Comparison of ENCODE assay signal across 1 cellular context in the genomic region with DNA sequence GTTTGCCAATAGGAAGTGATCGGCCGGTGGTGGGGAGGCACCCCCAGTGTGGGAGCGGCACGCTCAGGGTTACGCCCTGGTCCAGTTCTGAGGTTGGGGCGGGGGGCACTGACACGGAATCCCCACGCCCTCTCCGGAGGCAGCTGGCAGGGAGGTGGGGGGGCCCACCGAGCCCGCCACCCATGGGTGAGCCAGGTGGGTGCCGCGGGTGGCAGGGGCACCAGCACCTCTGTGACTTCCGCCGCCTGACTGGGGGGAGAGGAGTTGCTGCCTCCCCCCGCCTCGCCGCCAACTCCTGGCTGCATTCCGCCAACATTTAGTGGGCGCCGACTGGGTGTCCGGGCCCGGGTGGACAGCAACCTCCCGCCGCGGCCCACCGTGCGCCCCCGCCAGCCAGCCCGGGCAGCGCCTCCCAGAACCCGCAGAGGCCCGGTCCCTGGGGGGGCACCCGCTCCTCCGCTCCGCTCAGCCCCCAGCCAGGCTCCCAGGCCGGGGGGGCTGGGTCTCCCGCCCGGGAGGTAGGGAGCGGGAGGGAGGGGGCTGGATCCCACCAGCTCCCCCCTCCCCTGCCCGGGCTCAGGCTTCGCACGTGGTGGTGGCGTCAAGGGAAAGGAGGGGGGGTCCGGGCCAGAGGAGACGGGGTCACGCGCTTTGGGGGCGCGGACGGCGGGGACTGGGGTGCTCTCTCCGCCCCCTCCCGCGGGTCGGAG.
TF ChIP-seq lines count a peak whose summit lies in the region.

No MANE protein-coding gene starts in this region.

TF ChIP-seq in K562, 482 proteins besides CTCF, POLR2A, EP300 and RAD21 (continued from another document and continues in another):
- TF ChIP-seq, protein P1, sequence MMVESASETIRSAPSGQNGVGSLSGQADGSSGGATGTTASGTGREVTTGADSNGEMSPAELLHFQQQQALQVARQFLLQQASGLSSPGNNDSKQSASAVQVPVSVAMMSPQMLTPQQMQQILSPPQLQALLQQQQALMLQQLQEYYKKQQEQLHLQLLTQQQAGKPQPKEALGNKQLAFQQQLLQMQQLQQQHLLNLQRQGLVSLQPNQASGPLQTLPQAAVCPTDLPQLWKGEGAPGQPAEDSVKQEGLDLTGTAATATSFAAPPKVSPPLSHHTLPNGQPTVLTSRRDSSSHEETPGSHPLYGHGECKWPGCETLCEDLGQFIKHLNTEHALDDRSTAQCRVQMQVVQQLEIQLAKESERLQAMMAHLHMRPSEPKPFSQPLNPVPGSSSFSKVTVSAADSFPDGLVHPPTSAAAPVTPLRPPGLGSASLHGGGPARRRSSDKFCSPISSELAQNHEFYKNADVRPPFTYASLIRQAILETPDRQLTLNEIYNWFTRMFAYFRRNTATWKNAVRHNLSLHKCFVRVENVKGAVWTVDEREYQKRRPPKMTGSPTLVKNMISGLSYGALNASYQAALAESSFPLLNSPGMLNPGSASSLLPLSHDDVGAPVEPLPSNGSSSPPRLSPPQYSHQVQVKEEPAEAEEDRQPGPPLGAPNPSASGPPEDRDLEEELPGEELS (CRISPR knock-in tag; IDR thresholded peaks at IDR 0.05; ENCODE audit: borderline replicate concordance): no peak
- TF ChIP-seq KLF13 (tag; IDR thresholded peaks at IDR 0.05; ENCODE audit: borderline replicate concordance, low read depth) (no peak), ZNF586 (CRISPR knock-in tag; conservative IDR thresholded peaks at IDR 0.05) (no peak), TAF7 (tag; IDR thresholded peaks at IDR 0.05) (no peak), CBFA2T3 (IDR thresholded peaks at IDR 0.05) (no peak), NCOR1 (IDR thresholded peaks at IDR 0.05) (no peak), POLR2AphosphoS5 (IDR thresholded peaks at IDR 0.05; ENCODE audit: control insufficient read depth, insufficient read depth, low read depth, low read length) (no peak), HDAC3 (IDR thresholded peaks at IDR 0.05; ENCODE audit: borderline replicate concordance, partially characterized antibody) (no peak), C11orf30 (IDR thresholded peaks at IDR 0.05; ENCODE audit: low read depth) (no peak), POLR2G (IDR thresholded peaks at IDR 0.05; ENCODE audit: low read depth, low read length) (peak; percentile 71), ZZZ3 (IDR thresholded peaks at IDR 0.05) (no peak), NFIC (IDR thresholded peaks at IDR 0.05) (no peak), GATA2 (CRISPR knock-in tag; IDR thresholded peaks at IDR 0.05) (no peak), PCBP2 (IDR thresholded peaks at IDR 0.05; ENCODE audit: low read depth, low read length, poor library complexity, severe bottlenecking) (peak; percentile 13), ZNF668 (CRISPR knock-in tag; IDR thresholded peaks at IDR 0.05) (no peak), L3MBTL2 (IDR thresholded peaks at IDR 0.05) (peak; percentile 79), NCOA6 (IDR thresholded peaks at IDR 0.05) (no peak), ZNF57 (CRISPR knock-in tag; IDR thresholded peaks at IDR 0.05) (no peak), PHF8 (IDR thresholded peaks at IDR 0.05; ENCODE audit: borderline replicate concordance, low read length) (peak; percentile 11; the same call in 1 of the 2 replicates), SP2 (IDR thresholded peaks at IDR 0.05; ENCODE audit: extremely low read depth, low read depth, low read length, poor library complexity, severe bottlenecking) (no peak), ZBTB7A (IDR thresholded peaks at IDR 0.05; ENCODE audit: borderline replicate concordance, control insufficient read depth, low read depth, low read length) (0 out of 2 replicates have a peak, but pooled peaks have one; percentile 9), ELF1 (tag; IDR thresholded peaks at IDR 0.05) (no peak), RNF2 (IDR thresholded peaks at IDR 0.05) (no peak), ZNF124 (CRISPR knock-in tag; IDR thresholded peaks at IDR 0.05) (no peak), ETV6 (IDR thresholded peaks at IDR 0.05; ENCODE audit: borderline replicate concordance in 1 of 2, low read depth in 2 of 2, low read length in 1 of 2) (no peak), ETV6 (CRISPR knock-in tag; IDR thresholded peaks at IDR 0.05; ENCODE audit: borderline replicate concordance) (peak; percentile 49; the same call in 1 of the 2 replicates), SMARCB1 (IDR thresholded peaks at IDR 0.05; ENCODE audit: insufficient read length, low read depth) (no peak), SMC3 (conservative IDR thresholded peaks at IDR 0.05; ENCODE audit: insufficient read depth, low read depth, low read length) (no peak), SUPT5H (IDR thresholded peaks at IDR 0.05) (no peak; the same call in 1 of the 2 replicates), GTF2F1 (IDR thresholded peaks at IDR 0.05; ENCODE audit: low read depth, low read length) (no peak), ZNF134 (CRISPR knock-in tag; conservative IDR thresholded peaks at IDR 0.05) (no peak), MEF2D (tag; conservative IDR thresholded peaks at IDR 0.05; ENCODE audit: low read depth) (no peak), FOXJ2 (tag; IDR thresholded peaks at IDR 0.05) (no peak), ZFP1 (CRISPR knock-in tag; IDR thresholded peaks at IDR 0.05) (no peak)
- TF ChIP-seq, protein P2, sequence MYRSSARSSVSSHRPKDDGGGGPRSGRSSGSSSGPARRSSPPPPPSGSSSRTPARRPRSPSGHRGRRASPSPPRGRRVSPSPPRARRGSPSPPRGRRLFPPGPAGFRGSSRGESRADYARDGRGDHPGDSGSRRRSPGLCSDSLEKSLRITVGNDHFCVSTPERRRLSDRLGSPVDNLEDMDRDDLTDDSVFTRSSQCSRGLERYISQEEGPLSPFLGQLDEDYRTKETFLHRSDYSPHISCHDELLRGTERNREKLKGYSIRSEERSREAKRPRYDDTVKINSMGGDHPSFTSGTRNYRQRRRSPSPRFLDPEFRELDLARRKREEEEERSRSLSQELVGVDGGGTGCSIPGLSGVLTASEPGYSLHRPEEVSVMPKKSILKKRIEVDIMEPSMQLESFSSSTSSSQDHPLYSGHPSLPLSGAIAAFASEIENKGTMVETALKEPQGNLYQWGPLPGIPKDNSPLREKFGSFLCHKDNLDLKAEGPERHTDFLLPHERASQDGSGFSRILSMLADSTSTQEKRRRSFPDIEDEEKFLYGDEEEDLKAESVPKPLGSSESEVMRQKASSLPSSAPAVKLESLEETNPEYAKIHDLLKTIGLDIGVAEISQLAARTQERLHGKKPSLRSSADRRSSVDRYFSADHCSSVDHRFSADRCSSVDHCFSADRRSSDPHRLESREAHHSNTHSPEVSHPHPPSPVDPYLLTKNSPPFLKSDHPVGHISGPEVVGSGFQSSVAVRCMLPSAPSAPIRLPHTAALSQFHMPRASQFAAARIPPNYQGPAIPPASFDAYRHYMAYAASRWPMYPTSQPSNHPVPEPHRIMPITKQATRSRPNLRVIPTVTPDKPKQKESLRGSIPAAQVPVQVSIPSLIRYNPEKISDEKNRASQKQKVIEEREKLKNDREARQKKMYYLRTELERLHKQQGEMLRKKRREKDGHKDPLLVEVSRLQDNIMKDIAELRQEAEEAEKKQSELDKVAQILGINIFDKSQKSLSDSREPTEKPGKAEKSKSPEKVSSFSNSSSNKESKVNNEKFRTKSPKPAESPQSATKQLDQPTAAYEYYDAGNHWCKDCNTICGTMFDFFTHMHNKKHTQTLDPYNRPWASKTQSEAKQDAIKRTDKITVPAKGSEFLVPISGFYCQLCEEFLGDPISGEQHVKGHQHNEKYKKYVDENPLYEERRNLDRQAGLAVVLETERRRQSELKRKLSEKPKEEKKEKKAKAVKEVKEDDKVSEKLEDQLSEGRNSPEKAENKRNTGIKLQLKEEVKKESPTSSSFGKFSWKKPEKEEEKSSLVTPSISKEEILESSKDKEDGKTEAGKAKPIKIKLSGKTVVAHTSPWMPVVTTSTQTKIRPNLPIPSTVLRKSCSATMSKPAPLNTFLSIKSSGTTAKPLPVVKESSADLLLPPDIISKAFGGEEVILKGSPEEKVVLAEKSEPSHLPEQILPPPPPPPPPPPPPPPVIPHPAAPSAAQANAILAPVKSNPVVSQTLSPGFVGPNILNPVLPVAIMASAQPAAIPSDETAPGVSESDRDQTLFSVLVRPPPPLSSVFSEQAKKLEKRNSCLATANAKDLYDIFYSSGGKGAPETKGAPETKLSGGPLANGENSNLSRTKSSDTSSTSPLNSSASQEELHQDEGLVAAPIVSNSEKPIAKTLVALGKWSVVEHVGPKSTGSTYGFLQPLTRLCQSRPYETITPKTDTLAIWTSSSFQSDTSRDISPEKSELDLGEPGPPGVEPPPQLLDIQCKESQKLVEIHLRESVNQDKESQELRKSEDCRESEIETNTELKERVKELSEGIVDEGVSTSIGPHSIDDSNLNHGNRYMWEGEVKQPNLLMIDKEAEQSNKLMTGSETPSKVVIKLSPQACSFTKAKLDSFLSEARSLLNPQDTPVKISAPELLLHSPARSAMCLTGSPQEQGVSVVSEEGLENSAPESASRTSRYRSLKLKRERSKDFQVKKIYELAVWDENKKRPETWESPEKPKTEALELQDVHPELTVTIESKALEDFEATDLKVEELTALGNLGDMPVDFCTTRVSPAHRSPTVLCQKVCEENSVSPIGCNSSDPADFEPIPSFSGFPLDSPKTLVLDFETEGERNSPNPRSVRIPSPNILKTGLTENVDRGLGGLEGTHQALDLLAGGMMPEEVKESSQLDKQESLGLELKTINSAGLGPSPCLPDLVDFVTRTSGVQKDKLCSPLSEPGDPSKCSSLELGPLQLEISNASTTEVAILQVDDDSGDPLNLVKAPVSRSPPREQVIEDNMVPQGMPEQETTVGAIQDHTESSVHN (IDR thresholded peaks at IDR 0.05; ENCODE audit: borderline replicate concordance in 1 of 2, low read depth in 1 of 2): no peak
- TF ChIP-seq, protein P3, sequence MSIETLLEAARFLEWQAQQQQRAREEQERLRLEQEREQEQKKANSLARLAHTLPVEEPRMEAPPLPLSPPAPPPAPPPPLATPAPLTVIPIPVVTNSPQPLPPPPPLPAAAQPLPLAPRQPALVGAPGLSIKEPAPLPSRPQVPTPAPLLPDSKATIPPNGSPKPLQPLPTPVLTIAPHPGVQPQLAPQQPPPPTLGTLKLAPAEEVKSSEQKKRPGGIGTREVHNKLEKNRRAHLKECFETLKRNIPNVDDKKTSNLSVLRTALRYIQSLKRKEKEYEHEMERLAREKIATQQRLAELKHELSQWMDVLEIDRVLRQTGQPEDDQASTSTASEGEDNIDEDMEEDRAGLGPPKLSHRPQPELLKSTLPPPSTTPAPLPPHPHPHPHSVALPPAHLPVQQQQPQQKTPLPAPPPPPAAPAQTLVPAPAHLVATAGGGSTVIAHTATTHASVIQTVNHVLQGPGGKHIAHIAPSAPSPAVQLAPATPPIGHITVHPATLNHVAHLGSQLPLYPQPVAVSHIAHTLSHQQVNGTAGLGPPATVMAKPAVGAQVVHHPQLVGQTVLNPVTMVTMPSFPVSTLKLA (conservative IDR thresholded peaks at IDR 0.05): peak; percentile 83 to 85
- TF ChIP-seq, protein P4, sequence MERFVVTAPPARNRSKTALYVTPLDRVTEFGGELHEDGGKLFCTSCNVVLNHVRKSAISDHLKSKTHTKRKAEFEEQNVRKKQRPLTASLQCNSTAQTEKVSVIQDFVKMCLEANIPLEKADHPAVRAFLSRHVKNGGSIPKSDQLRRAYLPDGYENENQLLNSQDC (CRISPR knock-in tag; IDR thresholded peaks at IDR 0.05): no peak
- TF ChIP-seq, protein P5, sequence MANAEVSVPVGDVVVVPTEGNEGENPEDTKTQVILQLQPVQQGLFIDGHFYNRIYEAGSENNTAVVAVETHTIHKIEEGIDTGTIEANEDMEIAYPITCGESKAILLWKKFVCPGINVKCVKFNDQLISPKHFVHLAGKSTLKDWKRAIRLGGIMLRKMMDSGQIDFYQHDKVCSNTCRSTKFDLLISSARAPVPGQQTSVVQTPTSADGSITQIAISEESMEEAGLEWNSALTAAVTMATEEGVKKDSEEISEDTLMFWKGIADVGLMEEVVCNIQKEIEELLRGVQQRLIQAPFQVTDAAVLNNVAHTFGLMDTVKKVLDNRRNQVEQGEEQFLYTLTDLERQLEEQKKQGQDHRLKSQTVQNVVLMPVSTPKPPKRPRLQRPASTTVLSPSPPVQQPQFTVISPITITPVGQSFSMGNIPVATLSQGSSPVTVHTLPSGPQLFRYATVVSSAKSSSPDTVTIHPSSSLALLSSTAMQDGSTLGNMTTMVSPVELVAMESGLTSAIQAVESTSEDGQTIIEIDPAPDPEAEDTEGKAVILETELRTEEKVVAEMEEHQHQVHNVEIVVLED (CRISPR knock-in tag; IDR thresholded peaks at IDR 0.05): no peak
- TF ChIP-seq, protein P6, sequence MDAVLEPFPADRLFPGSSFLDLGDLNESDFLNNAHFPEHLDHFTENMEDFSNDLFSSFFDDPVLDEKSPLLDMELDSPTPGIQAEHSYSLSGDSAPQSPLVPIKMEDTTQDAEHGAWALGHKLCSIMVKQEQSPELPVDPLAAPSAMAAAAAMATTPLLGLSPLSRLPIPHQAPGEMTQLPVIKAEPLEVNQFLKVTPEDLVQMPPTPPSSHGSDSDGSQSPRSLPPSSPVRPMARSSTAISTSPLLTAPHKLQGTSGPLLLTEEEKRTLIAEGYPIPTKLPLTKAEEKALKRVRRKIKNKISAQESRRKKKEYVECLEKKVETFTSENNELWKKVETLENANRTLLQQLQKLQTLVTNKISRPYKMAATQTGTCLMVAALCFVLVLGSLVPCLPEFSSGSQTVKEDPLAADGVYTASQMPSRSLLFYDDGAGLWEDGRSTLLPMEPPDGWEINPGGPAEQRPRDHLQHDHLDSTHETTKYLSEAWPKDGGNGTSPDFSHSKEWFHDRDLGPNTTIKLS (IDR thresholded peaks at IDR 0.05; ENCODE audit: borderline replicate concordance, low read depth): no peak
- TF ChIP-seq, protein P7, sequence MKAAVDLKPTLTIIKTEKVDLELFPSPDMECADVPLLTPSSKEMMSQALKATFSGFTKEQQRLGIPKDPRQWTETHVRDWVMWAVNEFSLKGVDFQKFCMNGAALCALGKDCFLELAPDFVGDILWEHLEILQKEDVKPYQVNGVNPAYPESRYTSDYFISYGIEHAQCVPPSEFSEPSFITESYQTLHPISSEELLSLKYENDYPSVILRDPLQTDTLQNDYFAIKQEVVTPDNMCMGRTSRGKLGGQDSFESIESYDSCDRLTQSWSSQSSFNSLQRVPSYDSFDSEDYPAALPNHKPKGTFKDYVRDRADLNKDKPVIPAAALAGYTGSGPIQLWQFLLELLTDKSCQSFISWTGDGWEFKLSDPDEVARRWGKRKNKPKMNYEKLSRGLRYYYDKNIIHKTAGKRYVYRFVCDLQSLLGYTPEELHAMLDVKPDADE (conservative IDR thresholded peaks at IDR 0.05; ENCODE audit: control insufficient read depth, low read depth, low read length): no peak; the same call in 1 of the 2 replicates
- TF ChIP-seq, protein P8, sequence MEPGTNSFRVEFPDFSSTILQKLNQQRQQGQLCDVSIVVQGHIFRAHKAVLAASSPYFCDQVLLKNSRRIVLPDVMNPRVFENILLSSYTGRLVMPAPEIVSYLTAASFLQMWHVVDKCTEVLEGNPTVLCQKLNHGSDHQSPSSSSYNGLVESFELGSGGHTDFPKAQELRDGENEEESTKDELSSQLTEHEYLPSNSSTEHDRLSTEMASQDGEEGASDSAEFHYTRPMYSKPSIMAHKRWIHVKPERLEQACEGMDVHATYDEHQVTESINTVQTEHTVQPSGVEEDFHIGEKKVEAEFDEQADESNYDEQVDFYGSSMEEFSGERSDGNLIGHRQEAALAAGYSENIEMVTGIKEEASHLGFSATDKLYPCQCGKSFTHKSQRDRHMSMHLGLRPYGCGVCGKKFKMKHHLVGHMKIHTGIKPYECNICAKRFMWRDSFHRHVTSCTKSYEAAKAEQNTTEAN (CRISPR knock-in tag; IDR thresholded peaks at IDR 0.05): no peak
- TF ChIP-seq, protein P9, sequence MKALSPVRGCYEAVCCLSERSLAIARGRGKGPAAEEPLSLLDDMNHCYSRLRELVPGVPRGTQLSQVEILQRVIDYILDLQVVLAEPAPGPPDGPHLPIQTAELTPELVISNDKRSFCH (CRISPR knock-in tag; IDR thresholded peaks at IDR 0.05): no peak
- TF ChIP-seq, protein P9 (tag; IDR thresholded peaks at IDR 0.05): no peak
